8 cellular contexts compared by ENCODE assay signal in the genomic region with DNA sequence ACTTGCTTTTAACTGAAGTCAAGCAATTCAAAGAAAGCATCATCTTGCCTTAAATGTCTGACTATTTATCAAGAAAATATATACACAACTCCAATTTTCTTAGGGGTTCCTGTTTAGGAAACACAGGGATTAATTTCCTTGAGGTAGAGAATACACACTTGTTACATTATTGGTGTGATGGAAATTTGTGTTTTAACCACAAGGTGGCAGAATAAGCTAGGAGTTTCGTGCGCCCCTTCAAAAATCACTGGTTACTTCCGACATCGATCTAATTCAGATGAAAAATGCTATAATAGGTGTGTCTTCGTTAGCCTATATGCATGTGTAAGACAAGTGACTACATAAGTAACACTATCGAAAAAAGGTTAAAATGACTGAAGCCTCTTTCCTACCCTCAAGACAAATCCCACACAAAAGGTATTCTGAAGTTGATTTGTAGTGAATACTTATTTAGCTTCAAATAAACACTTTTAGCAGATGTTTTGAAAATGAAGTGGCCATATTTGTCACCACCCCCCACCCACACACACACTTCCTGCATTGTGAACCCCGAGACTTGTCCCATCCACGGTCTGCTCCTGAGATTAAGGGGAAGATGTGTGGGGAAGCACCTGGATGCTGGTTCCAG.
DNase-seq lines count a peak whose midpoint lies in the region; ATAC-seq, FAIRE-seq and TF ChIP-seq lines count a peak whose summit lies in the region.

No MANE protein-coding gene starts in this region.

- RAD21 ChIA-PET in HCT116 (lab: Charles Lee; ENCODE audit: low non-redundant PET in 1 of 2, low total read pairs in 2 of 2, uncharacterized antibody in 2 of 2, unreplicated experiment in 2 of 2): no interaction called here

- no peaks in the 10 kb centered on the region for H3K36me3 Mint-ChIP-seq in astrocyte (ENCODE audit: low read depth, unreplicated experiment)

- H4K20me1 ChIP-seq in HCT116 (ENCODE audit: insufficient read depth): no peaks in the 10 kb centered on the region
- no peaks in the 10 kb centered on the region for H4K20me1 ChIP-seq in astrocyte (ENCODE audit: insufficient read depth, low read length)

- peaks cover 0 to 5% of the 10 kb centered on the region in 2 experiments; a peak in 3 of 4 replicates for H3K9me3 ChIP-seq in HCT116 (ENCODE audit: control insufficient read depth in 1 of 2, insufficient read depth in 1 of 2, low read depth in 1 of 2, low read length in 2 of 2)
- H3K9me3 ChIP-seq in astrocyte (ENCODE audit: insufficient read depth, low read depth, low read length): no peaks in the 10 kb centered on the region

- DNase-seq in NCI-H2029 treated with DMSO at 0.1 percent for 48 hours (lab: John Stamatoyannopoulos, UW) (peak; percentile 11), NCI-H2029 (lab: John Stamatoyannopoulos, UW) (no peak), HCT116 (ENCODE audit: low read depth, low spot score) (peak; percentile 8), NCI-H1417 (lab: John Stamatoyannopoulos, UW) (peak; percentile 49 to 80 (median 50)), astrocyte (ENCODE audit: low read depth) (peak; percentile 14), kidney tubule cell (ENCODE audit: low spot score) (peak; percentile 55), islet precursor cell (no peak)

- FAIRE-seq in astrocyte (lab: Jason Lieb, UNC): peak; percentile 37

- H3K27ac Mint-ChIP-seq in astrocyte (ENCODE audit: unreplicated experiment): no peak overlapping the region

- H3K36me3 ChIP-seq in HCT116 (ENCODE audit: control insufficient read depth in 1 of 2, insufficient read depth in 2 of 2, low read length in 2 of 2) (no peaks in the 10 kb centered on the region), astrocyte (ENCODE audit: insufficient read depth, low read length) (no peaks in the 10 kb centered on the region)

- peak in 2 of 3 experiments; percentile 21 to 55; a peak in 3 of 6 replicates for TF ChIP-seq CTCF in HCT116 (IDR thresholded peaks at IDR 0.05 in 2 of 3, conservative IDR thresholded peaks at IDR 0.05 in 1 of 3; ENCODE audit: borderline replicate concordance in 1 of 3, insufficient read depth in 1 of 3, low read depth in 2 of 3, low read length in 2 of 3)
- TF ChIP-seq CTCF in astrocyte (IDR thresholded peaks at IDR 0.05; ENCODE audit: insufficient read depth, low read depth, low read length): peak; percentile 62

- H3K27me3 Mint-ChIP-seq in astrocyte (ENCODE audit: low read depth, unreplicated experiment): no peaks in the 10 kb centered on the region

- H3K9ac ChIP-seq in HCT116 (ENCODE audit: low read length) (no peak overlapping the region), astrocyte (ENCODE audit: low read length) (no peak overlapping the region)

- TF ChIP-seq RAD21 in HCT116 (IDR thresholded peaks at IDR 0.05; ENCODE audit: low read depth): peak; percentile 36

- no peaks in the 10 kb centered on the region for H3K9me2 ChIP-seq in HCT116 (ENCODE audit: insufficient read depth)

- H3K9me3 Mint-ChIP-seq in astrocyte (ENCODE audit: unreplicated experiment): no peaks in the 10 kb centered on the region

- POLR2A ChIA-PET in HCT116 (lab: Charles Lee): no interaction called here

- H3K4me3 ChIP-seq in HCT116 (replicated peaks in 1 of 2; ENCODE audit: low read depth in 1 of 2, low read length in 2 of 2) (no peak overlapping the region), astrocyte (ENCODE audit: insufficient read depth, low read depth, low read length) (no peak overlapping the region)

- intact Hi-C loops in HCT116 (cut with micrococcal nuclease): loop anchor here (10.0 kb wide), 1 partner anchor 1163 kb away; no protein-coding TSS in a partner anchor

- BruUV-seq in HCT116 (replicated peaks; lab: Mats Ljungman, UMichigan): no TSS peak

- H3K4me1 ChIP-seq in HCT116 (ENCODE audit: control insufficient read depth in 1 of 2, insufficient read depth in 2 of 2, low read length in 2 of 2) (no peaks in the 10 kb centered on the region), astrocyte (ENCODE audit: insufficient read depth, low read length) (no peaks in the 10 kb centered on the region)

- no peak for TF ChIP-seq POLR2A in HCT116 (IDR thresholded peaks at IDR 0.05; ENCODE audit: borderline replicate concordance, extremely low read depth, insufficient read depth, insufficient read length)

- H3K4me2 ChIP-seq in HCT116 (ENCODE audit: low read length) (no peak overlapping the region), astrocyte (ENCODE audit: low read length) (peak overlapping the region; percentile 71)

- CTCF ChIA-PET in HCT116 (lab: Charles Lee): interaction anchor here (1.6 kb wide), 1 partner anchor 1721 kb away, joined by 4 read pairs; no protein-coding TSS in a partner anchor

- H3K79me2 ChIP-seq in HCT116 (ENCODE audit: insufficient read depth, low read length): no peaks in the 10 kb centered on the region
- no peaks in the 10 kb centered on the region for H3K79me2 ChIP-seq in astrocyte (ENCODE audit: insufficient read depth, low read length)

- H3K27ac ChIP-seq in HCT116 (ENCODE audit: low read depth, low read length) (no peak overlapping the region), astrocyte (ENCODE audit: low read depth, low read length) (no peak overlapping the region)

- H3K27me3 ChIP-seq in HCT116 (ENCODE audit: insufficient read depth, low read length) (no peaks in the 10 kb centered on the region), astrocyte (ENCODE audit: insufficient read depth, low read length) (peaks cover 2% of the 10 kb centered on the region)

- H2AFZ ChIP-seq in HCT116 (ENCODE audit: low read depth, low read length, poor library complexity, severe bottlenecking) (no peak overlapping the region), astrocyte (ENCODE audit: low read depth, low read length) (peak overlapping the region; percentile 32)

- H3K4me1 Mint-ChIP-seq in astrocyte (ENCODE audit: low read depth, unreplicated experiment): peaks cover 11% of the 10 kb centered on the region

- ATAC-seq in HCT116 (no peak), esophagus mucosa (no peak)

- no peak overlapping the region for H3K4me3 Mint-ChIP-seq in astrocyte (ENCODE audit: unreplicated experiment)

TF ChIP-seq in HCT116, 20 proteins besides CTCF, POLR2A, EP300 and RAD21:
- TF ChIP-seq, protein P1, sequence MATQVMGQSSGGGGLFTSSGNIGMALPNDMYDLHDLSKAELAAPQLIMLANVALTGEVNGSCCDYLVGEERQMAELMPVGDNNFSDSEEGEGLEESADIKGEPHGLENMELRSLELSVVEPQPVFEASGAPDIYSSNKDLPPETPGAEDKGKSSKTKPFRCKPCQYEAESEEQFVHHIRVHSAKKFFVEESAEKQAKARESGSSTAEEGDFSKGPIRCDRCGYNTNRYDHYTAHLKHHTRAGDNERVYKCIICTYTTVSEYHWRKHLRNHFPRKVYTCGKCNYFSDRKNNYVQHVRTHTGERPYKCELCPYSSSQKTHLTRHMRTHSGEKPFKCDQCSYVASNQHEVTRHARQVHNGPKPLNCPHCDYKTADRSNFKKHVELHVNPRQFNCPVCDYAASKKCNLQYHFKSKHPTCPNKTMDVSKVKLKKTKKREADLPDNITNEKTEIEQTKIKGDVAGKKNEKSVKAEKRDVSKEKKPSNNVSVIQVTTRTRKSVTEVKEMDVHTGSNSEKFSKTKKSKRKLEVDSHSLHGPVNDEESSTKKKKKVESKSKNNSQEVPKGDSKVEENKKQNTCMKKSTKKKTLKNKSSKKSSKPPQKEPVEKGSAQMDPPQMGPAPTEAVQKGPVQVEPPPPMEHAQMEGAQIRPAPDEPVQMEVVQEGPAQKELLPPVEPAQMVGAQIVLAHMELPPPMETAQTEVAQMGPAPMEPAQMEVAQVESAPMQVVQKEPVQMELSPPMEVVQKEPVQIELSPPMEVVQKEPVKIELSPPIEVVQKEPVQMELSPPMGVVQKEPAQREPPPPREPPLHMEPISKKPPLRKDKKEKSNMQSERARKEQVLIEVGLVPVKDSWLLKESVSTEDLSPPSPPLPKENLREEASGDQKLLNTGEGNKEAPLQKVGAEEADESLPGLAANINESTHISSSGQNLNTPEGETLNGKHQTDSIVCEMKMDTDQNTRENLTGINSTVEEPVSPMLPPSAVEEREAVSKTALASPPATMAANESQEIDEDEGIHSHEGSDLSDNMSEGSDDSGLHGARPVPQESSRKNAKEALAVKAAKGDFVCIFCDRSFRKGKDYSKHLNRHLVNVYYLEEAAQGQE (IDR thresholded peaks at IDR 0.05; ENCODE audit: low read depth): no peak
- no peak for TF ChIP-seq SP1 (IDR thresholded peaks at IDR 0.05; ENCODE audit: low read depth)
- no peak for TF ChIP-seq POLR2AphosphoS5 (IDR thresholded peaks at IDR 0.05; ENCODE audit: low read depth, low read length)
- no peak for TF ChIP-seq CEBPB (IDR thresholded peaks at IDR 0.05; ENCODE audit: low read depth)
- no peak for TF ChIP-seq FOSL1 (IDR thresholded peaks at IDR 0.05; ENCODE audit: low read depth)
- no peak for TF ChIP-seq ZFX (IDR thresholded peaks at IDR 0.05)
- TF ChIP-seq SIN3A (IDR thresholded peaks at IDR 0.05; ENCODE audit: low read depth): no peak
- TF ChIP-seq ATF3 (IDR thresholded peaks at IDR 0.05): no peak
- no peak for TF ChIP-seq SRF (IDR thresholded peaks at IDR 0.05; ENCODE audit: low read depth)

Comparison
In these comparisons a context has a peak if more than half of its experiments do, and no peak if none do; other contexts are left out.
1. DNase-seq: peak in NCI-H2029 treated with DMSO at 0.1 percent for 48 hours (single experiment), HCT116 (single experiment), NCI-H1417 (3 of 3), astrocyte (single experiment) and kidney tubule cell (single experiment); none in NCI-H2029 (single experiment) and islet precursor cell (single experiment).